Comparison of ENCODE assay signal across 8 cellular contexts in genomic region chr18:50281295-50281971, GRCh38. TPM values are rescaled to one million over a fixed set of nuclear protein-coding genes. Genes with fewer than 3 reads are reported as not detected.
A peak's percentile ranks its signal among the peaks of the same experiment; 100 is the strongest.
DNase-seq lines count a peak whose midpoint lies in the region; ATAC-seq, FAIRE-seq and TF ChIP-seq lines count a peak whose summit lies in the region.

MBD1 (minus strand) TSS chr18:50281523; CDS start chr18:50279992, 1,531 bp downstream.

- peaks cover 9% of the 10 kb centered on the region; the same call in 1 of the 2 replicates for H4K20me1 ChIP-seq in DND-41 (ENCODE audit: insufficient read depth, low read length)

- peak; percentile 89 for ATAC-seq in DND-41 (ENCODE audit: insufficient read depth, low read depth)
- peak; percentile 93 for ATAC-seq in GM21786 (IDR thresholded peaks at IDR 0.05; ENCODE audit: unreplicated experiment)
- peak; percentile 92 to 94 for ATAC-seq in activated T-cell treated with anti-CD3 and anti-CD28 coated beads, Interleukin-2, amount 50 U/mL, for 72 hours (replicated peaks in 1 of 2)
- peak; percentile 84 for ATAC-seq in esophagus mucosa

- peaks cover 56% of the 10 kb centered on the region for H3K4me1 ChIP-seq in DND-41 (ENCODE audit: insufficient read depth, low read length)
- H3K4me1 ChIP-seq in muscle layer of duodenum (ENCODE audit: control insufficient read depth in 1 of 2, insufficient read depth in 2 of 2, low read length in 2 of 2), result peaks cover 15 to 37% of the 10 kb centered on the region in 2 donors

- H3K79me2 ChIP-seq in DND-41 (ENCODE audit: insufficient read depth, low read length), result peaks cover 57% of the 10 kb centered on the region

- no peaks in the 10 kb centered on the region for H3K27me3 ChIP-seq in DND-41 (ENCODE audit: insufficient read depth, low read length, poor library complexity)
- no peaks in the 10 kb centered on the region for H3K27me3 ChIP-seq in muscle layer of duodenum (ENCODE audit: low read depth, low read length)

- H3K36me3 ChIP-seq in DND-41 (ENCODE audit: insufficient read depth, low read length) (peaks cover 83% of the 10 kb centered on the region), KOPT-K1 (ENCODE audit: insufficient read depth, low read length) (peaks cover 70% of the 10 kb centered on the region), muscle layer of duodenum (ENCODE audit: control insufficient read depth in 1 of 2, insufficient read depth in 2 of 2, low read length in 2 of 2) (peaks cover 28 to 59% of the 10 kb centered on the region in 2 donors)

- H3K4me1 Mint-ChIP-seq in activated T-cell treated with anti-CD3 and anti-CD28 coated beads, Interleukin-2, amount 50 U/mL, for 72 hours (ENCODE audit: low read depth), result peaks cover 51% of the 10 kb centered on the region

- no peaks in the 10 kb centered on the region for H3K9me3 ChIP-seq in DND-41 (ENCODE audit: insufficient read depth, low read length, severe bottlenecking)
- no peaks in the 10 kb centered on the region for H3K9me3 ChIP-seq in KOPT-K1 (ENCODE audit: insufficient read depth, low read length, poor library complexity, severe bottlenecking)
- H3K9me3 ChIP-seq in muscle layer of duodenum (ENCODE audit: control insufficient read depth in 1 of 2, low read length in 2 of 2), result no peaks in the 10 kb centered on the region

- peak within 1 kb of the TSS; percentile 89 for H2AFZ ChIP-seq in DND-41 (ENCODE audit: low read depth, low read length)

- TF ChIP-seq CTCF in DND-41 (IDR thresholded peaks at IDR 0.05; ENCODE audit: borderline replicate concordance, extremely low read depth, low read length, poor library complexity, severe bottlenecking), result peak; percentile 39

- H3K27ac ChIP-seq in DND-41 (ENCODE audit: low read length) (peak within 1 kb of the TSS; percentile 85), KOPT-K1 (ENCODE audit: low read depth, low read length, poor library complexity, severe bottlenecking) (peak within 1 kb of the TSS; percentile 90), muscle layer of duodenum (ENCODE audit: low read length) (peak within 1 kb of the TSS; percentile 98)

- H3K27me3 Mint-ChIP-seq in activated T-cell treated with anti-CD3 and anti-CD28 coated beads, Interleukin-2, amount 50 U/mL, for 72 hours (ENCODE audit: low read depth), result no peaks in the 10 kb centered on the region

- DNase-seq in DND-41 (peak; percentile 97), RCC 7860 (ENCODE audit: low spot score) (peak; percentile 91)
- peak; percentile 94 to 98 for DNase-seq in activated T-cell treated with anti-CD3 and anti-CD28 coated beads, Interleukin-2, amount 50 U/mL, for 72 hours
- DNase-seq in stimulated activated CD8-positive, alpha-beta memory T cell treated with anti-CD3 and anti-CD28 coated beads, Interleukin-7, amount 100 ng/mL, for 4 hours (ENCODE audit: low read depth in 2 of 2), result peak; percentile 96 to 97

- peak within 1 kb of the TSS; percentile 92 for H3K27ac Mint-ChIP-seq in activated T-cell treated with anti-CD3 and anti-CD28 coated beads, Interleukin-2, amount 50 U/mL, for 72 hours

- H3K4me3 ChIP-seq in DND-41 (ENCODE audit: low read depth in 1 of 2, low read length in 2 of 2), result peak within 1 kb of the TSS; percentile 64 to 90
- peak within 1 kb of the TSS; percentile 94 to 97 for H3K4me3 ChIP-seq in muscle layer of duodenum (ENCODE audit: low read depth in 1 of 2, low read length in 2 of 2)

- peak; percentile 42 for FAIRE-seq in RCC 7860 (lab: Jason Lieb, UNC)

- H3K4me2 ChIP-seq in DND-41 (ENCODE audit: insufficient read depth, low read length), result peak within 1 kb of the TSS; percentile 88

- no peaks in the 10 kb centered on the region for H3K9me3 Mint-ChIP-seq in activated T-cell treated with anti-CD3 and anti-CD28 coated beads, Interleukin-2, amount 50 U/mL, for 72 hours

- H3K4me3 Mint-ChIP-seq in activated T-cell treated with anti-CD3 and anti-CD28 coated beads, Interleukin-2, amount 50 U/mL, for 72 hours, result peak within 1 kb of the TSS; percentile 91 to 96

- H3K36me3 Mint-ChIP-seq in activated T-cell treated with anti-CD3 and anti-CD28 coated beads, Interleukin-2, amount 50 U/mL, for 72 hours (ENCODE audit: insufficient read depth in 2 of 2), result peaks cover 24 to 31% of the 10 kb centered on the region in 2 donors

- peak within 1 kb of the TSS; percentile 66 for H3K9ac ChIP-seq in DND-41 (ENCODE audit: low read depth, low read length)

RNA-seq across cellular contexts. Expression of gene MBD1, which starts in this region (rescaled TPM):
- total RNA-seq in activated T-cell treated with anti-CD3 and anti-CD28 coated beads, Interleukin-2, amount 50 U/mL, for 72 hours, result 10 to 100 TPM; 88.5 to 94.9 TPM
- total RNA-seq in esophagus mucosa, result 44.2 TPM

Comparison
In these comparisons a context has a peak if more than half of its experiments do, and no peak if none do; other contexts are left out.
1. Peak in every context shown above with its lines: DNase-seq, ATAC-seq, H3K4me3 ChIP-seq and H3K27ac ChIP-seq.